ENCODE assay signal across 10 cellular contexts in genomic region chr15:58458076-58458475, GRCh38. TPM values are rescaled to one million over a fixed set of nuclear protein-coding genes. Genes with fewer than 3 reads are reported as not detected.
DNase-seq lines count a peak whose midpoint lies in the region; ATAC-seq lines count a peak whose summit lies in the region.
"Had no signal": no experiment of that assay in that cellular context is flagged by ENCODE, and none has a peak within 500 bp of the region (broad histone marks: within the 10 kb centered on the region; RNA-seq: fewer than 3 reads in every experiment).

No MANE protein-coding gene starts in this region.

- H3K36me3 ChIP-seq in SJSA1 = no peaks in the 10 kb centered on the region
- H3K36me3 ChIP-seq: vagina had no signal

- H3K27ac Mint-ChIP-seq in activated CD4-positive, alpha-beta T cell treated with anti-CD3 and anti-CD28 coated beads, Interleukin-2, amount 10 ng/mL, durations not matched to agents 24 days and 14 days = peak overlapping the region; percentile 84
- H3K27ac Mint-ChIP-seq in stimulated activated effector memory CD8-positive, alpha-beta T cell treated with anti-CD3 and anti-CD28 coated beads, Interleukin-12 subunit alpha, Interleukin-12 subunit beta, amount 100 ng/mL, for 72 hours = peak overlapping the region; percentile 46
- peak overlapping the region in 1 of 2 donors; percentile 18 for H3K27ac Mint-ChIP-seq in activated naive CD4-positive, alpha-beta T cell treated with anti-CD3 and anti-CD28 coated beads, Interleukin-2, amount 50 U/mL, for 72 hours

- H3K4me3 Mint-ChIP-seq in activated CD4-positive, alpha-beta T cell treated with anti-CD3 and anti-CD28 coated beads, Interleukin-2, amount 10 ng/mL, durations not matched to agents 24 days and 14 days = peak overlapping the region; percentile 50
- peak overlapping the region; percentile 36 for H3K4me3 Mint-ChIP-seq in stimulated activated effector memory CD8-positive, alpha-beta T cell treated with anti-CD3 and anti-CD28 coated beads, Interleukin-12 subunit alpha, Interleukin-12 subunit beta, amount 100 ng/mL, for 72 hours

- H3K27me3 ChIP-seq in SJSA1 (replicated peaks) = no peaks in the 10 kb centered on the region
- H3K27me3 ChIP-seq: vagina had no signal

- intact Hi-C loops in activated CD4-positive, alpha-beta T cell treated with anti-CD3 and anti-CD28 coated beads, Interleukin-2, amount 10 ng/mL, durations not matched to agents 24 days and 14 days (cut with micrococcal nuclease) = loop anchor here (5.0 kb wide), 2 partner anchors 169 to 289 kb away; partner anchors contain the start of gene ADAM10
- intact Hi-C loops in left ventricle myocardium superior (cut with micrococcal nuclease) = no loop called here

- H3K9me3 Mint-ChIP-seq in activated CD4-positive, alpha-beta T cell treated with anti-CD3 and anti-CD28 coated beads, Interleukin-2, amount 10 ng/mL, durations not matched to agents 24 days and 14 days = no peaks in the 10 kb centered on the region
- H3K9me3 Mint-ChIP-seq in stimulated activated effector memory CD8-positive, alpha-beta T cell treated with anti-CD3 and anti-CD28 coated beads, Interleukin-12 subunit alpha, Interleukin-12 subunit beta, amount 100 ng/mL, for 72 hours = no peaks in the 10 kb centered on the region
- no peaks in the 10 kb centered on the region for H3K9me3 Mint-ChIP-seq in activated naive CD4-positive, alpha-beta T cell treated with anti-CD3 and anti-CD28 coated beads, Interleukin-2, amount 50 U/mL, for 72 hours

- no peaks in the 10 kb centered on the region for H3K27me3 Mint-ChIP-seq in activated CD4-positive, alpha-beta T cell treated with anti-CD3 and anti-CD28 coated beads, Interleukin-2, amount 10 ng/mL, durations not matched to agents 24 days and 14 days

- peaks cover 84% of the 10 kb centered on the region for H3K4me1 Mint-ChIP-seq in activated CD4-positive, alpha-beta T cell treated with anti-CD3 and anti-CD28 coated beads, Interleukin-2, amount 10 ng/mL, durations not matched to agents 24 days and 14 days
- peaks cover 71% of the 10 kb centered on the region for H3K4me1 Mint-ChIP-seq in stimulated activated effector memory CD8-positive, alpha-beta T cell treated with anti-CD3 and anti-CD28 coated beads, Interleukin-12 subunit alpha, Interleukin-12 subunit beta, amount 100 ng/mL, for 72 hours

- no peak overlapping the region for H3K4me3 ChIP-seq in SJSA1
- H3K4me3 ChIP-seq: vagina had no signal

- ATAC-seq in left ventricle myocardium superior = peak; percentile 62
- ATAC-seq in stimulated activated effector memory CD8-positive, alpha-beta T cell treated with anti-CD3 and anti-CD28 coated beads, Interleukin-12 subunit alpha, Interleukin-12 subunit beta, amount 100 ng/mL, for 72 hours = no peak
- ATAC-seq in activated naive CD4-positive, alpha-beta T cell treated with anti-CD3 and anti-CD28 coated beads, Interleukin-2, amount 50 U/mL, for 72 hours = no peak

- H3K36me3 Mint-ChIP-seq in activated CD4-positive, alpha-beta T cell treated with anti-CD3 and anti-CD28 coated beads, Interleukin-2, amount 10 ng/mL, durations not matched to agents 24 days and 14 days (ENCODE audit: low read depth) = peaks cover 10% of the 10 kb centered on the region
- no peaks in the 10 kb centered on the region for H3K36me3 Mint-ChIP-seq in stimulated activated effector memory CD8-positive, alpha-beta T cell treated with anti-CD3 and anti-CD28 coated beads, Interleukin-12 subunit alpha, Interleukin-12 subunit beta, amount 100 ng/mL, for 72 hours
- peaks cover 0 to 6% of the 10 kb centered on the region in 2 donors for H3K36me3 Mint-ChIP-seq in activated naive CD4-positive, alpha-beta T cell treated with anti-CD3 and anti-CD28 coated beads, Interleukin-2, amount 50 U/mL, for 72 hours

- H3K27ac ChIP-seq in SJSA1 = peak overlapping the region; percentile 9; the same call in 1 of the 2 replicates
- H3K27ac ChIP-seq: vagina had no signal

- peaks cover 35% of the 10 kb centered on the region for H3K4me1 ChIP-seq in SJSA1 (replicated peaks)

- no peak for DNase-seq in activated CD4-positive, alpha-beta T cell treated with anti-CD3 and anti-CD28 coated beads, Interleukin-2, amount 10 ng/mL, durations not matched to agents 24 days and 14 days
- no peak for DNase-seq in activated CD4-positive, alpha-beta T cell treated with anti-CD3 and anti-CD28 coated beads, Interleukin-2, amount 50 U/mL, for 48 hours
- DNase-seq in SJSA1 (ENCODE audit: low read depth in 1 of 2, low spot score in 2 of 2) (no peak), left ventricle myocardium superior (no peak), LoVo (ENCODE audit: low spot score) (no peak)
- no peak for DNase-seq in stimulated activated effector memory CD8-positive, alpha-beta T cell treated with anti-CD3 and anti-CD28 coated beads, Interleukin-12 subunit alpha, Interleukin-12 subunit beta, amount 100 ng/mL, for 72 hours (ENCODE audit: low spot score in 2 of 2)
- no peak for DNase-seq in stimulated activated CD4-positive, alpha-beta T cell treated with anti-CD3 and anti-CD28 coated beads, Interleukin-4, amount 100 ng/mL, for 4 hours
- no peak for DNase-seq in activated naive CD4-positive, alpha-beta T cell treated with anti-CD3 and anti-CD28 coated beads, Interleukin-2, amount 50 U/mL, for 72 hours (ENCODE audit: low spot score in 2 of 2)
- DNase-seq: NCI-H1105 treated with DMSO at 0.1 percent for 48 hours had no signal

- no peaks in the 10 kb centered on the region for H3K9me3 ChIP-seq in SJSA1 (replicated peaks)
- H3K9me3 ChIP-seq: vagina had no signal

RNA-seq across cellular contexts. Expression of gene LIPC, which starts 26.3 kb away (rescaled TPM):
- 0.80 and 0.93 TPM in 2 replicates for total RNA-seq in activated CD4-positive, alpha-beta T cell treated with anti-CD3 and anti-CD28 coated beads, Interleukin-2, amount 10 ng/mL, durations not matched to agents 24 days and 14 days
- total RNA-seq in SJSA1 (2014; rRNA removed; shearing (Covaris generic)) = 1.1 and 2.2 TPM in 2 replicates
- 0.32 TPM for total RNA-seq in left ventricle myocardium superior
- under 1 TPM; 0.64 to 0.98 TPM for total RNA-seq in activated naive CD4-positive, alpha-beta T cell treated with anti-CD3 and anti-CD28 coated beads, Interleukin-2, amount 50 U/mL, for 72 hours
- total RNA-seq: vagina had no signal
